Comparison of ENCODE assay signal across 25 cellular contexts in the genomic region with DNA sequence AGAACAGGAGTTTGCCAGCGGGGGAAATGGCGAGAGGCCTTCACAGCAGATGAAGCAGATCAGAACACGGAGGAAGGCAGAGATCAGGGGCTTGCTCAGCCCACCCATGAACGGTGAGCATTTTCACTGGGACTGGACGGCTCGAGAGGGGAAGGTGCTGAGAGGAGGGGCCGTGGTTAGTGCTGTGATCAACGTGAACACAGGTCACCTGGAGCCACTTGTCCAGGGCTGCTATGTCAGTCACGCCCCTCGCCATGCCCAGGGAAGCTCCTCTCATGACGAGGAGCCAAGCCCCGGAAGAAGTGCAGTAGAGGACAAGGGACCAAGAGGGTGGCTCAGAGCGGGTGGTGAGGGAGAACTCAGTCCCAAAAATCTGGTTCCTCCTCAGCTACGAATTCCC. TPM values are rescaled to one million over a fixed set of nuclear protein-coding genes. Genes with fewer than 3 reads are reported as not detected.
DNase-seq lines count a peak whose midpoint lies in the region; ATAC-seq and TF ChIP-seq lines count a peak whose summit lies in the region.
"Had no signal": no experiment of that assay in that cellular context is flagged by ENCODE, and none has a peak within 500 bp of the region (broad histone marks: within the 10 kb centered on the region; RNA-seq: fewer than 3 reads in every experiment).

No MANE protein-coding gene starts in this region.

- peak overlapping the region; percentile 94 for H2BK120ac ChIP-seq in IMR-90 (ENCODE audit: low read depth, low read length)

- no peak overlapping the region for H2BK5ac ChIP-seq in IMR-90 (ENCODE audit: low read depth, low read length, poor library complexity, severe bottlenecking)

- H3K4me3 Mint-ChIP-seq in immature natural killer cell = peak overlapping the region in 1 of 5 donors; percentile 8
- H3K4me3 Mint-ChIP-seq in mesothelial cell of epicardium = no peak overlapping the region
- H3K4me3 Mint-ChIP-seq: activated CD4-positive, alpha-beta memory T cell treated with anti-CD3 and anti-CD28 coated beads for 36 hours had no signal

- intact Hi-C loops in IMR-90 (cut with micrococcal nuclease) (no loop called here), prostate gland (cut with DNase I) (loop anchor here (10.0 kb wide), 1 partner anchor 60 kb away; a partner anchor contains a TSS)

- H3K36me3 ChIP-seq in BLaER1 treated with 17β-estradiol and CSF1 and Interleukin-3, amounts not matched to agents 10 nM and 100 nM = peaks cover 0 to 1% (median 0%) of the 10 kb centered on the region in 11 experiments; a peak in 2 of 22 replicates
- H3K36me3 ChIP-seq in IMR-90 (ENCODE audit: control insufficient read depth, insufficient read depth, low read length) (no peaks in the 10 kb centered on the region), prostate gland (no peaks in the 10 kb centered on the region)
- H3K36me3 ChIP-seq: brain microvascular endothelial cell, upper lobe of left lung had no signal

- POLR2A ChIA-PET in IMR-90 (lab: Charles Lee; ENCODE audit: unreplicated experiment) = interaction anchor here (0.5 kb wide), 1 partner anchor 96 kb away, joined by 3 read pairs; no protein-coding TSS in a partner anchor

- H4K91ac ChIP-seq in IMR-90 (ENCODE audit: insufficient read depth, low read depth, low read length) = peak overlapping the region; percentile 87

- 83% methylated on average over 9 of the region's 14 CpGs; no CpG with 5 or more reads in 1 of the 2 experiments for WGBS in IMR-90 (ENCODE audit: extremely low coverage in 2 of 2, insufficient read length in 1 of 2), 2 experiments
- 85% methylated on average over 14 of the region's 14 CpGs for WGBS in prostate gland

- H3K9ac ChIP-seq in BLaER1 treated with 17β-estradiol and CSF1 and Interleukin-3, amounts not matched to agents 10 nM and 100 nM = peak overlapping the region in 6 of 11 experiments; percentile 5 to 35 (median 14); a peak in 3 of 22 replicates
- H3K9ac ChIP-seq in IMR-90 (ENCODE audit: low read depth, low read length) = no peak overlapping the region

- H3K56ac ChIP-seq in IMR-90 (ENCODE audit: extremely low read depth, insufficient read depth, low read length) = no peak overlapping the region

- H3K14ac ChIP-seq in IMR-90 (replicated peaks; ENCODE audit: low read depth, low read length) = no peak overlapping the region

- H3K4me1 ChIP-seq in BLaER1 treated with 17β-estradiol and CSF1 and Interleukin-3, amounts not matched to agents 10 nM and 100 nM = peaks cover 72 to 82% (median 78%) of the 10 kb centered on the region in 10 experiments
- H3K4me1 ChIP-seq in IMR-90 (ENCODE audit: control insufficient read depth, insufficient read depth, low read length) (peaks cover 26% of the 10 kb centered on the region), prostate gland (replicated peaks) (peaks cover 16% of the 10 kb centered on the region)

- H3K4ac ChIP-seq in IMR-90 (ENCODE audit: low read depth, low read length) = peak overlapping the region; percentile 91; the same call in 1 of the 2 replicates

- H3K27ac Mint-ChIP-seq in immature natural killer cell (peak overlapping the region in 5 of 6 donors; percentile 93 to 99 (median 97)), mesothelial cell of epicardium (no peak overlapping the region)
- H3K27ac Mint-ChIP-seq: activated CD4-positive, alpha-beta memory T cell treated with anti-CD3 and anti-CD28 coated beads for 36 hours had no signal

- no peak for TF ChIP-seq RAD21 in IMR-90 (IDR thresholded peaks at IDR 0.05; ENCODE audit: low read length)

- no peaks in the 10 kb centered on the region for H4K20me1 ChIP-seq in BLaER1 treated with 17β-estradiol and CSF1 and Interleukin-3, amounts not matched to agents 10 nM and 100 nM
- no peaks in the 10 kb centered on the region for H4K20me1 ChIP-seq in IMR-90 (ENCODE audit: insufficient read depth, low read length)

- no peak for TF ChIP-seq CTCF in IMR-90 (conservative IDR thresholded peaks at IDR 0.05; ENCODE audit: low read depth, low read length)
- TF ChIP-seq CTCF in prostate gland (IDR thresholded peaks at IDR 0.05) = no peak
- no peak for TF ChIP-seq CTCF in mesothelial cell of epicardium (IDR thresholded peaks at IDR 0.05; ENCODE audit: unreplicated experiment)

- H3K23ac ChIP-seq in IMR-90 (ENCODE audit: low read depth, low read length) = no peak overlapping the region

- H3K9me3 ChIP-seq in BLaER1 treated with 17β-estradiol and CSF1 and Interleukin-3, amounts not matched to agents 10 nM and 100 nM (replicated peaks in 1 of 11) = no peaks in the 10 kb centered on the region
- H3K9me3 ChIP-seq in IMR-90 (ENCODE audit: control insufficient read depth, insufficient read depth, low read length) (no peaks in the 10 kb centered on the region), prostate gland (no peaks in the 10 kb centered on the region)
- H3K9me3 ChIP-seq: spleen, upper lobe of left lung had no signal

- no peak overlapping the region for H2AFZ ChIP-seq in IMR-90 (replicated peaks; ENCODE audit: low read length, poor library complexity)

- H3K36me3 Mint-ChIP-seq in immature natural killer cell (peaks cover 0 to 11% (median 3%) of the 10 kb centered on the region in 3 donors), mesothelial cell of epicardium (no peaks in the 10 kb centered on the region)

- H3K27me3 ChIP-seq in BLaER1 treated with 17β-estradiol and CSF1 and Interleukin-3, amounts not matched to agents 10 nM and 100 nM = no peaks in the 10 kb centered on the region
- H3K27me3 ChIP-seq in IMR-90 (ENCODE audit: control insufficient read depth, insufficient read depth, low read length) (no peaks in the 10 kb centered on the region), prostate gland (replicated peaks; ENCODE audit: insufficient read depth) (no peaks in the 10 kb centered on the region)
- H3K27me3 ChIP-seq: brain microvascular endothelial cell, spleen, upper lobe of left lung had no signal

- DNase-seq in IMR-90 = no peak
- no peak for DNase-seq in immature natural killer cell
- no peak for DNase-seq in prostate gland (ENCODE audit: low spot score)
- no peak for DNase-seq in iPS-NIHi7 (ENCODE audit: extremely low spot score)
- no peak for DNase-seq in mesothelial cell of epicardium (ENCODE audit: low spot score in 2 of 2, unreplicated experiment in 2 of 2)
- DNase-seq in activated CD4-positive, alpha-beta T cell treated with anti-CD3 and anti-CD28 coated beads for 1 hour = no peak
- DNase-seq: activated CD4-positive, alpha-beta memory T cell treated with anti-CD3 and anti-CD28 coated beads for 36 hours; activated gamma-delta T cell; amniotic stem cell; brain microvascular endothelial cell; C1 segment of cervical spinal cord; DND-41; effector CD4-positive, alpha-beta T cell; erythroblast; foreskin fibroblast; KG1; NCI-H146; NCI-H446; spleen; upper lobe of left lung had no signal

- dilution Hi-C loops in IMR-90 (cut with HindIII; ENCODE audit: low sequenced_read_pairs, unreplicated experiment) = no loop called here

- H3K27ac ChIP-seq in BLaER1 treated with 17β-estradiol and CSF1 and Interleukin-3, amounts not matched to agents 10 nM and 100 nM = peak overlapping the region in 9 of 11 experiments; percentile 73 to 100 (median 84); a peak in 17 of 22 replicates
- H3K27ac ChIP-seq in IMR-90 (ENCODE audit: insufficient read depth, low read length) = no peak overlapping the region
- H3K27ac ChIP-seq in prostate gland = peak overlapping the region; percentile 20 to 95
- H3K27ac ChIP-seq: brain microvascular endothelial cell, SK-N-MC, spleen had no signal

- peaks cover 0 to 2% (median 0%) of the 10 kb centered on the region in 6 donors for H3K9me3 Mint-ChIP-seq in immature natural killer cell
- no peaks in the 10 kb centered on the region for H3K9me3 Mint-ChIP-seq in mesothelial cell of epicardium
- H3K9me3 Mint-ChIP-seq: activated CD4-positive, alpha-beta memory T cell treated with anti-CD3 and anti-CD28 coated beads for 36 hours had no signal

- no peak overlapping the region for H3K4me3 ChIP-seq in BLaER1 treated with 17β-estradiol and CSF1 and Interleukin-3, amounts not matched to agents 10 nM and 100 nM
- H3K4me3 ChIP-seq in IMR-90 (ENCODE audit: insufficient read depth, low read depth, low read length) = no peak overlapping the region
- no peak overlapping the region for H3K4me3 ChIP-seq in prostate gland
- H3K4me3 ChIP-seq: SK-N-MC, spleen, upper lobe of left lung had no signal

- in situ Hi-C loops in IMR-90 (cut with MboI; ENCODE audit: low sequenced_read_pairs) = no loop called here

- peaks cover 25% of the 10 kb centered on the region for H3K9me1 ChIP-seq in IMR-90 (ENCODE audit: insufficient read depth, low read length)

- H3K27me3 Mint-ChIP-seq in immature natural killer cell (ENCODE audit: low read depth in 3 of 3) (peaks cover 17 to 22% (median 17%) of the 10 kb centered on the region in 3 donors), mesothelial cell of epicardium (ENCODE audit: low read depth) (no peaks in the 10 kb centered on the region)
- H3K27me3 Mint-ChIP-seq: activated CD4-positive, alpha-beta memory T cell treated with anti-CD3 and anti-CD28 coated beads for 36 hours had no signal

- H2BK15ac ChIP-seq in IMR-90 (ENCODE audit: low read depth, low read length) = peak overlapping the region; percentile 82; the same call in 1 of the 3 replicates

- peak overlapping the region; percentile 77 to 95 (median 86) for H3K4me2 ChIP-seq in BLaER1 treated with 17β-estradiol and CSF1 and Interleukin-3, amounts not matched to agents 10 nM and 100 nM
- H3K4me2 ChIP-seq in IMR-90 (ENCODE audit: low read depth, low read length) = no peak overlapping the region

- ATAC-seq in IMR-90 (ENCODE audit: low read depth) = no peak
- ATAC-seq in HG02798 (IDR thresholded peaks at IDR 0.05; ENCODE audit: poor library complexity, unreplicated experiment) = no peak
- ATAC-seq: activated CD4-positive, CD25-positive, alpha-beta regulatory T cell treated with anti-CD3 and anti-CD28 coated beads, Interleukin-2, amount 50 U/mL, for 24 hours; HCT116 had no signal

- H4K5ac ChIP-seq in IMR-90 (ENCODE audit: low read depth, low read length) = no peak overlapping the region

- CTCF ChIA-PET in IMR-90 (lab: Yijun Ruan, JAX) = no interaction called here

- peaks cover 65 to 67% of the 10 kb centered on the region in 2 donors for H3K4me1 Mint-ChIP-seq in immature natural killer cell
- peaks cover 11% of the 10 kb centered on the region for H3K4me1 Mint-ChIP-seq in mesothelial cell of epicardium

- H3K18ac ChIP-seq in IMR-90 (ENCODE audit: low read depth, low read length) = no peak overlapping the region

- TF ChIP-seq POLR2A in IMR-90 (IDR thresholded peaks at IDR 0.05; ENCODE audit: low read depth, low read length) (no peak), prostate gland (IDR thresholded peaks at IDR 0.05) (no peak)

- peaks cover 0 to 29% of the 10 kb centered on the region in 2 experiments; a peak in 2 of 4 replicates for H3K79me1 ChIP-seq in IMR-90 (ENCODE audit: low read depth in 1 of 2, low read length in 2 of 2)

- H2BK20ac ChIP-seq in IMR-90 (ENCODE audit: low read depth, low read length) = peak overlapping the region; percentile 93

- H2AK5ac ChIP-seq in IMR-90 (ENCODE audit: low read depth, low read length) = peak overlapping the region; percentile 84

- no TSS peak for BruUV-seq in IMR-90 (replicated peaks; lab: Mats Ljungman, UMichigan)

- no peak overlapping the region for H4K8ac ChIP-seq in IMR-90 (ENCODE audit: low read depth in 2 of 2, low read length in 2 of 2)

- peak overlapping the region; percentile 29 for H2AK9ac ChIP-seq in IMR-90 (replicated peaks; ENCODE audit: low read depth, low read length, poor library complexity)

RNA-seq across cellular contexts. Expression of a gene that starts 7.0 kb away (rescaled TPM):
- total RNA-seq in IMR-90 (2012; rRNA removed) = 3.9 and 6.1 TPM in 2 replicates
- 10.3 TPM in 2 replicates for polyA plus RNA-seq in IMR-90 (2012; rRNA removed)
- polyA plus RNA-seq in IMR-90 (2012; cell fraction: cytosol; rRNA removed) = 2.1 and 4.1 TPM in 2 replicates
- 109 and 145 TPM in 2 replicates for polyA plus RNA-seq in IMR-90 (2012; cell fraction: nucleus; rRNA removed; ENCODE audit: low replicate concordance)
- polyA plus RNA-seq in immature natural killer cell = 10 to 100 TPM in 1 of 3 donors, 1 to 10 TPM in 2; 3.3 to 11.4 (median 4.2) TPM
- total RNA-seq in prostate gland = 100 to 1,000 TPM in 1 of 2 donors, 10 to 100 TPM in 1; 61.5 to 138 TPM
- total RNA-seq in mesothelial cell of epicardium = 88.2 to 91.9 TPM (median 88.6 TPM) in 3 replicates

RNA-seq across cellular contexts. Expression of a gene that starts 27.2 kb away (rescaled TPM):
- 18.3 and 24.2 TPM in 2 replicates for total RNA-seq in IMR-90 (2012; rRNA removed)
- 25.9 and 29.5 TPM in 2 replicates for polyA plus RNA-seq in IMR-90 (2012; rRNA removed)
- polyA plus RNA-seq in IMR-90 (2012; cell fraction: cytosol; rRNA removed) = 31.9 and 44.3 TPM in 2 replicates
- polyA plus RNA-seq in IMR-90 (2012; cell fraction: nucleus; rRNA removed; ENCODE audit: low replicate concordance) = 60.3 and 64.4 TPM in 2 replicates
- polyA plus RNA-seq in immature natural killer cell = 10 to 100 TPM in 2 of 3 donors, 1 to 10 TPM in 1; 8.1 to 20.8 (median 15.2) TPM
- total RNA-seq in prostate gland = 10 to 100 TPM; 23.6 to 26.0 TPM
- total RNA-seq in mesothelial cell of epicardium = 33.4 to 35.3 TPM (median 34.1 TPM) in 3 replicates
